ENCODE assay signal across 25 cellular contexts in the genomic region with DNA sequence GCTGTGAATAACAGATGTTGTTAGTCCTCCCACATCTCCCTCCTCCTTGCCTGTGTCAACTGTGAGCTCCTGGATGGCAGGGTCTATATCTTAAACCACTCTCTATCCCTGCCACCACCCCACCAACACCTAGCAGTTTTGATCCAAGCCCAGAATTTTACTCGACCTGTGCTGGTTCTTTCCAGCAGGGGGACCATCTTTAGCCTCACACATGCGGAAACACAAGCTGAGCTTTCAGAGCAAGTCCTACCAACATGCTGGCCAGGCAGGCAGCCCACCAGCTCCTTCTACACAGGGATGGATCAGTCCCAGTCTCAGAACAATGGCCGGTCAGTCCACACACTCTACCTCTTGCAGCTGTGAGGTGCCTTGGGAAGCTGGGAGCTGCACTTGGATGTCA.
DNase-seq lines count a peak whose midpoint lies in the region; ATAC-seq, FAIRE-seq and TF ChIP-seq lines count a peak whose summit lies in the region.
"Had no signal": no experiment of that assay in that cellular context is flagged by ENCODE, and none has a peak within 500 bp of the region (broad histone marks: within the 10 kb centered on the region; RNA-seq: fewer than 3 reads in every experiment).

No MANE protein-coding gene starts in this region.

- peak overlapping the region; percentile 34 for H3K23ac ChIP-seq in neuronal stem cell (ENCODE audit: low read depth, low read length, poor library complexity)

- TF ChIP-seq CTCF in MM.1S (IDR thresholded peaks at IDR 0.05; ENCODE audit: low read length) (no peak), pancreas (IDR thresholded peaks at IDR 0.05) (no peak)

- no peaks in the 10 kb centered on the region for H3K9me2 ChIP-seq in MM.1S (replicated peaks; ENCODE audit: insufficient read depth, low read length)

- no peaks in the 10 kb centered on the region for H3K79me2 ChIP-seq in MM.1S (ENCODE audit: low read length)

- H4K20me1 ChIP-seq in MM.1S (ENCODE audit: insufficient read depth, low read length), result no peaks in the 10 kb centered on the region

- no peak overlapping the region for H4K91ac ChIP-seq in neuronal stem cell (ENCODE audit: low read depth, low read length, poor library complexity)

- H3K36me3 ChIP-seq in neuronal stem cell (replicated peaks in 1 of 2; ENCODE audit: control insufficient read depth in 2 of 2, insufficient read depth in 2 of 2, low read length in 2 of 2), result no peaks in the 10 kb centered on the region
- H3K36me3 ChIP-seq in MM.1S (replicated peaks; ENCODE audit: insufficient read depth, low read length), result no peaks in the 10 kb centered on the region
- H3K36me3 ChIP-seq in pancreas, result no peaks in the 10 kb centered on the region
- H3K36me3 ChIP-seq: brain microvascular endothelial cell, heart left ventricle, vagina had no signal

- peak overlapping the region; percentile 27 for H3K9ac ChIP-seq in neuronal stem cell (ENCODE audit: low read depth, low read length, poor library complexity)
- H3K9ac ChIP-seq in MM.1S (ENCODE audit: low read length), result no peak overlapping the region

- no peak overlapping the region for H2BK5ac ChIP-seq in neuronal stem cell (ENCODE audit: low read length)

- peak overlapping the region; percentile 30 for H2BK15ac ChIP-seq in neuronal stem cell (ENCODE audit: low read length)

- H3K4me1 ChIP-seq in neuronal stem cell (ENCODE audit: control insufficient read depth in 2 of 2, insufficient read depth in 1 of 2, low read depth in 1 of 2, low read length in 2 of 2) (peaks cover 0 to 2% of the 10 kb centered on the region in 2 donors), MM.1S (ENCODE audit: low read length) (no peaks in the 10 kb centered on the region), pancreas (no peaks in the 10 kb centered on the region)
- H3K4me1 ChIP-seq: heart left ventricle, testis, vagina had no signal

- H2BK120ac ChIP-seq in neuronal stem cell (ENCODE audit: low read depth, low read length), result no peak overlapping the region

- H3K4me2 ChIP-seq in neuronal stem cell (ENCODE audit: insufficient read depth, low read length, poor library complexity, severe bottlenecking), result no peak overlapping the region
- H3K4me2 ChIP-seq in MM.1S (ENCODE audit: low read depth, low read length), result no peak overlapping the region

- H3K27me3 ChIP-seq in neuronal stem cell (ENCODE audit: control insufficient read depth in 3 of 3, insufficient read depth in 3 of 3, low read depth in 1 of 3, low read length in 3 of 3) (no peaks in the 10 kb centered on the region), MM.1S (replicated peaks; ENCODE audit: insufficient read depth, low read length) (no peaks in the 10 kb centered on the region), pancreas (no peaks in the 10 kb centered on the region)
- H3K27me3 ChIP-seq: brain microvascular endothelial cell, heart left ventricle, testis, vagina had no signal

- no peaks in the 10 kb centered on the region for H3K79me1 ChIP-seq in neuronal stem cell (ENCODE audit: low read depth, low read length)

- no peak for FAIRE-seq in pancreas (lab: Jason Lieb, UNC)
- FAIRE-seq: G401.6 had no signal

- ATAC-seq in pancreas, result no peak
- ATAC-seq: heart left ventricle; sciatic nerve; stimulated activated memory B cell treated with anti-CD40 and anti-IgM and Interleukin-4, amounts not matched to agents 10 μg/mL and 1 μg/mL and 100 μg/mL, for 72 hours had no signal

- whole genome bisulfite sequencing in neuronal stem cell (ENCODE audit: extremely low coverage in 2 of 2, insufficient read length in 2 of 2, insufficient replicate concordance in 1 of 2), 2 donors, result no CpG with 5 or more reads among the region's 3 CpGs
- 46 to 60% methylated on average over 3 of the region's 3 CpGs for WGBS in pancreas, 2 donors

- H3K18ac ChIP-seq in neuronal stem cell (ENCODE audit: low read length), result no peak overlapping the region

- H3F3A ChIP-seq in MM.1S (ENCODE audit: insufficient read depth, low read length), result no peaks in the 10 kb centered on the region

- H2AK5ac ChIP-seq in neuronal stem cell (ENCODE audit: low read depth, low read length), result peak overlapping the region; percentile 40

- H3K27ac ChIP-seq in neuronal stem cell (replicated peaks; ENCODE audit: low read length) (no peak overlapping the region), MM.1S (ENCODE audit: low read length) (no peak overlapping the region), pancreas (no peak overlapping the region)
- H3K27ac ChIP-seq: 22Rv1, brain microvascular endothelial cell, heart left ventricle, HL-60, testis, vagina had no signal

- H3K14ac ChIP-seq in neuronal stem cell (ENCODE audit: low read length), result no peak overlapping the region

- intact Hi-C loops in pancreas (cut with DNase I), result no loop called here

- H2AFZ ChIP-seq in neuronal stem cell (ENCODE audit: low read length) (no peak overlapping the region), MM.1S (ENCODE audit: low read length) (no peak overlapping the region)

- no peak overlapping the region for H4K8ac ChIP-seq in neuronal stem cell (ENCODE audit: low read depth, low read length)

- H3K4ac ChIP-seq in neuronal stem cell (ENCODE audit: low read length), result no peak overlapping the region

- H2BK12ac ChIP-seq in neuronal stem cell (ENCODE audit: low read length), result no peak overlapping the region

- peaks cover 0 to 1% of the 10 kb centered on the region in 2 donors for H3K9me3 ChIP-seq in neuronal stem cell (replicated peaks in 1 of 2; ENCODE audit: control insufficient read depth in 2 of 2, insufficient read depth in 1 of 2, low read depth in 1 of 2, low read length in 2 of 2)
- no peaks in the 10 kb centered on the region for H3K9me3 ChIP-seq in MM.1S (replicated peaks; ENCODE audit: insufficient read depth, low read length)
- H3K9me3 ChIP-seq in pancreas, result no peaks in the 10 kb centered on the region
- H3K9me3 ChIP-seq: testis, vagina had no signal

- DNase-seq in DMS 273 (lab: John Stamatoyannopoulos, UW; ENCODE audit: unreplicated experiment) (peak; percentile 1), DMS 273 treated with DMSO at 0.1 percent for 48 hours (lab: John Stamatoyannopoulos, UW) (no peak), NCI-H82 (lab: John Stamatoyannopoulos, UW) (peak; percentile 76), foreskin melanocyte (peak; percentile 3), neuronal stem cell (ENCODE audit: low spot score) (no peak), MM.1S (no peak), pancreas (no peak), UCSD-AML1 (lab: John Stamatoyannopoulos, UW; ENCODE audit: unreplicated experiment) (no peak)
- DNase-seq: activated CD4-positive, alpha-beta memory T cell treated with anti-CD3 and anti-CD28 coated beads, Interleukin-2, amount 10 ng/mL, durations not matched to agents 7 days and 5 days; activated CD4-positive, alpha-beta T cell treated with anti-CD3 and anti-CD28 coated beads for 1 hour; activated CD8-positive, alpha-beta memory T cell treated with anti-CD3 and anti-CD28 coated beads, Interleukin-2, amount 50 U/mL, for 48 hours; activated naive CD4-positive, alpha-beta T cell treated with anti-CD3 and anti-CD28 coated beads, Interleukin-2, amount 10 ng/mL, durations not matched to agents 7 days and 5 days; brain microvascular endothelial cell; heart left ventricle; NCI-H1092; NCI-H187; NCI-H524 treated with DMSO at 0.1 percent for 48 hours; stimulated activated CD4-positive, alpha-beta T cell treated with anti-CD3 and anti-CD28 coated beads, Interleukin-4, amount 100 ng/mL, for 4 hours; testis had no signal

- H3K4me3 ChIP-seq in neuronal stem cell (ENCODE audit: low read length in 2 of 2) (no peak overlapping the region), MM.1S (ENCODE audit: low read length) (no peak overlapping the region), pancreas (no peak overlapping the region)
- H3K4me3 ChIP-seq: heart left ventricle, testis, vagina had no signal

Comparison
In these comparisons a context has a peak if more than half of its experiments do, and no peak if none do; other contexts are left out.
1. DNase-seq: peak in DMS 273 (single experiment), NCI-H82 (single experiment) and foreskin melanocyte (single experiment); none in DMS 273 treated with DMSO at 0.1 percent for 48 hours (single experiment), neuronal stem cell (single experiment), MM.1S (single experiment), pancreas (0 of 6) and UCSD-AML1 (single experiment).